In genomic region chr19:2700660-2701360, GRCh38 we compare ENCODE assay signal across 10 cellular contexts. TPM values are rescaled to one million over a fixed set of nuclear protein-coding genes. Genes with fewer than 3 reads are reported as not detected.
A peak's percentile ranks its signal among the peaks of the same experiment; 100 is the strongest.
DNase-seq lines count a peak whose midpoint lies in the region; TF ChIP-seq lines count a peak whose summit lies in the region.
"Had no signal": no experiment of that assay in that cellular context is flagged by ENCODE, and none has a peak within 500 bp of the region (broad histone marks: within the 10 kb centered on the region; RNA-seq: fewer than 3 reads in every experiment).

No MANE protein-coding gene starts in this region.

- CTCF ChIA-PET in HEK293T (lab: Yijun Ruan, JAX) = interaction anchor here (1.1 kb wide), 1 partner anchor 52 kb away, joined by 4 read pairs; no protein-coding TSS in a partner anchor

- DNase-seq in HEK293T (ENCODE audit: extremely low spot score) (no peak), cerebellar cortex (ENCODE audit: low spot score) (peak; percentile 38), osteocyte (ENCODE audit: extremely low spot score, unreplicated experiment) (no peak), NCI-H1092 (lab: John Stamatoyannopoulos, UW) (no peak), SK-N-DZ (ENCODE audit: low spot score) (no peak)
- no peak for DNase-seq in stimulated activated CD4-positive, alpha-beta T cell treated with anti-CD3 and anti-CD28 coated beads, Interleukin-4, amount 100 ng/mL, for 24 hours
- DNase-seq: activated gamma-delta T cell treated with Interleukin-2 at 50 U/mL for 16 hours, cortex of kidney, DMS153, gastrocnemius medialis had no signal

- H3K36me3 Mint-ChIP-seq in osteocyte (ENCODE audit: unreplicated experiment) = no peaks in the 10 kb centered on the region

- peaks cover 2% of the 10 kb centered on the region for H3K4me1 Mint-ChIP-seq in osteocyte (ENCODE audit: unreplicated experiment)

- TF ChIP-seq CTCF in osteocyte (IDR thresholded peaks at IDR 0.05) = no peak

- H3K27me3 Mint-ChIP-seq in osteocyte (ENCODE audit: unreplicated experiment) = peaks cover 24% of the 10 kb centered on the region

- POLR2A ChIA-PET in HEK293T (lab: Yijun Ruan, JAX) = interaction anchor here (0.6 to 1.1 kb wide), 2 partner anchors 38 to 52 kb away, joined by 3 read pairs; no protein-coding TSS in a partner anchor

- no peak overlapping the region for H3K27ac Mint-ChIP-seq in osteocyte (ENCODE audit: unreplicated experiment)

- peak overlapping the region; percentile 20 for H3K4me3 Mint-ChIP-seq in osteocyte (ENCODE audit: unreplicated experiment)

- H3K9me3 Mint-ChIP-seq in osteocyte (ENCODE audit: unreplicated experiment) = no peaks in the 10 kb centered on the region

TF ChIP-seq in HEK293T, 16 proteins besides CTCF, POLR2A, EP300 and RAD21:
- no peak for TF ChIP-seq CTBP1 (IDR thresholded peaks at IDR 0.05; ENCODE audit: borderline replicate concordance)
- 0 out of 2 replicates have a peak, but pooled peaks have one; percentile 39 for TF ChIP-seq L3MBTL2 (conservative IDR thresholded peaks at IDR 0.05)
- TF ChIP-seq FOXK2 (IDR thresholded peaks at IDR 0.05) = no peak
- no peak for TF ChIP-seq SUZ12 (IDR thresholded peaks at IDR 0.05)
- TF ChIP-seq SP1 (IDR thresholded peaks at IDR 0.05) = no peak
- no peak for TF ChIP-seq PKNOX1 (IDR thresholded peaks at IDR 0.05)
TF ChIP-seq in HEK293T: peak in this region for 1.

RNA-seq across cellular contexts. Expression of gene GNG7, which starts 1.7 kb away (rescaled TPM):
- 5.1 TPM in 2 replicates for total RNA-seq in osteocyte
- 0.09 and 0.10 TPM in 2 replicates for polyA plus RNA-seq in SK-N-DZ (2014; cell fraction: cytosol; rRNA removed)
- 0.04 TPM in 1 of 2 replicates, not detected in the other for polyA plus RNA-seq in SK-N-DZ (2014; cell fraction: nucleus; rRNA removed)

RNA-seq across cellular contexts. Expression of gene DIRAS1, which starts 20.4 kb away (rescaled TPM):
- total RNA-seq in osteocyte = 5.8 and 6.9 TPM in 2 replicates
- 11.4 and 15.2 TPM in 2 replicates for polyA plus RNA-seq in SK-N-DZ (2014; cell fraction: cytosol; rRNA removed)
- 6.9 and 10.9 TPM in 2 replicates for polyA plus RNA-seq in SK-N-DZ (2014; cell fraction: nucleus; rRNA removed)

RNA-seq across cellular contexts. Expression of gene SLC39A3, which starts 39.0 kb away (rescaled TPM):
- 36.5 and 41.2 TPM in 2 replicates for total RNA-seq in osteocyte
- 63.6 and 76.7 TPM in 2 replicates for polyA plus RNA-seq in SK-N-DZ (2014; cell fraction: cytosol; rRNA removed)
- 30.9 and 33.5 TPM in 2 replicates for polyA plus RNA-seq in SK-N-DZ (2014; cell fraction: nucleus; rRNA removed)
